ENCODE assay signal across 28 cellular contexts in the genomic region with DNA sequence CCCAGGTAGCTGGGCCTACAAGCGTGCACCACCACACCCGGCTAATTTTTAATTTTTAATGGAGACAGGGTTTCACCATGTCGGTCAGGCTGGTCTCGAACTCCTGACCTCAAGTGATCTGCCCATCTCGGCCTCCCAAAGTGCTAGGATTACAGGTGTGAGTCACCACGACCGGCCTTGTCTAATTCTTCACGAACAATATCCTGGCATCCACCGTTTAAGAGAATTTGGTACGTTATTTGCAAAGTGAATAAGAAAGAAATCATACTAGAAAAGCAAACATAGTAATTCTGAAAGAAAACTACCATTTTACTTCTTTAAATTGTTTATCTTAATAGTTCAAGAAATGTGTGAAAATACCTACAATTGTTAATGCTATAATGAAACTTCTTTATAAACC.
"Had no signal": no experiment of that assay in that cellular context is flagged by ENCODE, and none has a peak within 500 bp of the region (broad histone marks: within the 10 kb centered on the region; RNA-seq: fewer than 3 reads in every experiment).

No MANE protein-coding gene starts in this region.

- DNase-seq: natural killer cell; occipital lobe; ovary; psoas muscle; right cardiac atrium; right lobe of liver; sigmoid colon; small intestine; stimulated activated CD4-positive, alpha-beta T cell treated with anti-CD3 and anti-CD28 coated beads, Interleukin-15, amount 100 ng/mL, for 24 hours; stimulated activated CD4-positive, alpha-beta T cell treated with anti-CD3 and anti-CD28 coated beads, Interleukin-4, amount 100 ng/mL, for 1 hour; stimulated activated CD4-positive, alpha-beta T cell treated with anti-CD3 and anti-CD28 coated beads, Interleukin-4, amount 100 ng/mL, for 4 hours; stimulated activated CD8-positive, alpha-beta memory T cell treated with anti-CD3 and anti-CD28 coated beads, Interleukin-4, amount 100 ng/mL, for 48 hours; stimulated activated naive CD4-positive, alpha-beta T cell; stimulated activated naive CD8-positive, alpha-beta T cell treated with anti-CD3 and anti-CD28 coated beads, Interleukin-15, amount 100 ng/mL, for 72 hours; stimulated activated naive CD8-positive, alpha-beta T cell treated with anti-CD3 and anti-CD28 coated beads, Interleukin-15, Interleukin-2, amounts not matched to agents 100 U/mL and 50 U/mL, for 24 hours; substantia nigra; testis; trophoblast cell; upper lobe of left lung had no signal

- H3K4me1 Mint-ChIP-seq: natural killer cell; nephron; stimulated activated memory B cell treated with anti-CD40 and anti-IgM and Interleukin-4, amounts not matched to agents 10 μg/mL and 1 μg/mL and 100 μg/mL, for 72 hours; stimulated activated naive CD8-positive, alpha-beta T cell treated with anti-CD3 and anti-CD28 coated beads, Interleukin-15, amount 100 ng/mL, for 72 hours had no signal

- H3K9me3 ChIP-seq: ovary, psoas muscle, right lobe of liver, sigmoid colon, suprapubic skin, testis, tibial nerve, upper lobe of left lung, vagina had no signal

- H3K27me3 Mint-ChIP-seq: progenitor cell of endocrine pancreas; stimulated activated naive CD8-positive, alpha-beta T cell treated with anti-CD3 and anti-CD28 coated beads, Interleukin-15, amount 100 ng/mL, for 72 hours had no signal

- H3K4me3 ChIP-seq: neural progenitor cell, ovary, psoas muscle, right lobe of liver, sigmoid colon, suprapubic skin, testis, tibial nerve, upper lobe of left lung, vagina had no signal

- H3K36me3 ChIP-seq: neural progenitor cell, ovary, right lobe of liver, sigmoid colon, suprapubic skin, tibial nerve, upper lobe of left lung, vagina had no signal

- ATAC-seq: natural killer cell; psoas muscle; right cardiac atrium; right lobe of liver; stimulated activated memory B cell treated with anti-CD40 and anti-IgM and Interleukin-4, amounts not matched to agents 10 μg/mL and 1 μg/mL and 100 μg/mL, for 72 hours; stimulated activated naive CD8-positive, alpha-beta T cell treated with anti-CD3 and anti-CD28 coated beads, Interleukin-15, amount 100 ng/mL, for 72 hours; stimulated activated naive CD8-positive, alpha-beta T cell treated with anti-CD3 and anti-CD28 coated beads, Interleukin-15, Interleukin-2, amounts not matched to agents 100 U/mL and 50 U/mL, for 24 hours had no signal

- H3K27ac ChIP-seq: neural progenitor cell, ovary, parathyroid adenoma, psoas muscle, right lobe of liver, sigmoid colon, suprapubic skin, testis, tibial nerve, upper lobe of left lung, vagina had no signal

- H3K36me3 Mint-ChIP-seq: natural killer cell, neural progenitor cell had no signal

- H3K4me3 Mint-ChIP-seq: natural killer cell; nephron; neural progenitor cell; stimulated activated memory B cell treated with anti-CD40 and anti-IgM and Interleukin-4, amounts not matched to agents 10 μg/mL and 1 μg/mL and 100 μg/mL, for 72 hours; stimulated activated naive CD8-positive, alpha-beta T cell treated with anti-CD3 and anti-CD28 coated beads, Interleukin-15, amount 100 ng/mL, for 72 hours had no signal

- H3K9me3 Mint-ChIP-seq: natural killer cell, neural progenitor cell had no signal

- FAIRE-seq: small intestine, urothelium cell line had no signal

- H3K4me1 ChIP-seq: parathyroid adenoma, psoas muscle, right lobe of liver, sigmoid colon, suprapubic skin, testis, tibial nerve, upper lobe of left lung, vagina had no signal

- H3K27ac Mint-ChIP-seq: natural killer cell; nephron; neural progenitor cell; progenitor cell of endocrine pancreas; stimulated activated memory B cell treated with anti-CD40 and anti-IgM and Interleukin-4, amounts not matched to agents 10 μg/mL and 1 μg/mL and 100 μg/mL, for 72 hours had no signal

- H3K27me3 ChIP-seq: neural progenitor cell, ovary, right lobe of liver, sigmoid colon, testis, tibial nerve, upper lobe of left lung, vagina had no signal
